Comparison of ENCODE assay signal across 9 cellular contexts in genomic region chr9:128893354-128893753, GRCh38. TPM values are rescaled to one million over a fixed set of nuclear protein-coding genes. Genes with fewer than 3 reads are reported as not detected.
DNase-seq lines count a peak whose midpoint lies in the region; ATAC-seq and TF ChIP-seq lines count a peak whose summit lies in the region.
"Had no signal": no experiment of that assay in that cellular context is flagged by ENCODE, and none has a peak within 500 bp of the region (broad histone marks: within the 10 kb centered on the region; RNA-seq: fewer than 3 reads in every experiment).

No MANE protein-coding gene starts in this region.

- H3K36me3 ChIP-seq in colonic mucosa (no peaks in the 10 kb centered on the region), aorta (ENCODE audit: control insufficient read depth in 1 of 2, insufficient read depth in 2 of 2, low read length in 1 of 2) (peaks cover 0 to 4% of the 10 kb centered on the region in 2 donors)

- no peak for ATAC-seq in stimulated activated naive CD8-positive, alpha-beta T cell treated with anti-CD3 and anti-CD28 coated beads, Interleukin-15, Interleukin-2, amounts not matched to agents 100 U/mL and 50 U/mL, for 24 hours
- peak in 1 of 2 donors; percentile 34 for ATAC-seq in natural killer cell treated with Interleukin-12 subunit alpha and Interleukin-12 subunit beta and Interleukin-15 and Interleukin-18, amount 100 ng/mL, for 72 hours
- ATAC-seq in aorta (ENCODE audit: low FRiP score), result no peak
- ATAC-seq in GM21723 (IDR thresholded peaks at IDR 0.05; ENCODE audit: unreplicated experiment), result no peak

- no peak for TF ChIP-seq CTCF in colonic mucosa (IDR thresholded peaks at IDR 0.05)

- H3K27ac ChIP-seq in colonic mucosa (peak overlapping the region; percentile 68), aorta (ENCODE audit: low read depth in 1 of 2, low read length in 2 of 2) (peak overlapping the region; percentile 39 to 49)

- no peak overlapping the region for H3K4me3 ChIP-seq in colonic mucosa
- H3K4me3 ChIP-seq in aorta (ENCODE audit: low read length in 2 of 2), result no peak overlapping the region

- 67 to 75% methylated on average over 8 of the region's 8 CpGs for WGBS in aorta, 2 donors

- peak overlapping the region; percentile 77 for H3K27ac Mint-ChIP-seq in stimulated activated naive CD8-positive, alpha-beta T cell treated with anti-CD3 and anti-CD28 coated beads, Interleukin-15, Interleukin-2, amounts not matched to agents 100 ng/mL and 50 ng/mL, for 24 hours
- H3K27ac Mint-ChIP-seq in natural killer cell treated with Interleukin-12 subunit alpha and Interleukin-12 subunit beta and Interleukin-15 and Interleukin-18, amount 100 ng/mL, for 72 hours, result peak overlapping the region; percentile 61 to 88

- DNase-seq in stimulated activated naive CD8-positive, alpha-beta T cell treated with anti-CD3 and anti-CD28 coated beads, Interleukin-15, Interleukin-2, amounts not matched to agents 100 U/mL and 50 U/mL, for 24 hours, result no peak
- DNase-seq in colonic mucosa (no peak), aorta (no peak), dermis blood vessel endothelial cell (no peak)
- no peak for DNase-seq in natural killer cell treated with Interleukin-12 subunit alpha and Interleukin-12 subunit beta and Interleukin-15 and Interleukin-18, amount 100 ng/mL, for 72 hours (ENCODE audit: low spot score)
- no peak for DNase-seq in stimulated activated CD4-positive, alpha-beta T cell treated with anti-CD3 and anti-CD28 coated beads, Interleukin-4, amount 100 ng/mL, for 24 hours

- intact Hi-C loops in colonic mucosa (cut with DNase I) (no loop called here), aorta (cut with DNase I) (no loop called here)

- H3K9me3 Mint-ChIP-seq in stimulated activated naive CD8-positive, alpha-beta T cell treated with anti-CD3 and anti-CD28 coated beads, Interleukin-15, Interleukin-2, amounts not matched to agents 100 ng/mL and 50 ng/mL, for 24 hours, result no peaks in the 10 kb centered on the region
- H3K9me3 Mint-ChIP-seq in natural killer cell treated with Interleukin-12 subunit alpha and Interleukin-12 subunit beta and Interleukin-15 and Interleukin-18, amount 100 ng/mL, for 72 hours, result no peaks in the 10 kb centered on the region

- peaks cover 40% of the 10 kb centered on the region for H3K4me1 Mint-ChIP-seq in stimulated activated naive CD8-positive, alpha-beta T cell treated with anti-CD3 and anti-CD28 coated beads, Interleukin-15, Interleukin-2, amounts not matched to agents 100 ng/mL and 50 ng/mL, for 24 hours (ENCODE audit: low read depth)
- peaks cover 39 to 42% of the 10 kb centered on the region in 2 donors for H3K4me1 Mint-ChIP-seq in natural killer cell treated with Interleukin-12 subunit alpha and Interleukin-12 subunit beta and Interleukin-15 and Interleukin-18, amount 100 ng/mL, for 72 hours (ENCODE audit: low read depth in 2 of 2)

- no peaks in the 10 kb centered on the region for H3K27me3 Mint-ChIP-seq in stimulated activated naive CD8-positive, alpha-beta T cell treated with anti-CD3 and anti-CD28 coated beads, Interleukin-15, Interleukin-2, amounts not matched to agents 100 ng/mL and 50 ng/mL, for 24 hours
- no peaks in the 10 kb centered on the region for H3K27me3 Mint-ChIP-seq in natural killer cell treated with Interleukin-12 subunit alpha and Interleukin-12 subunit beta and Interleukin-15 and Interleukin-18, amount 100 ng/mL, for 72 hours

- H3K4me1 ChIP-seq in colonic mucosa (peaks cover 7% of the 10 kb centered on the region), aorta (ENCODE audit: control insufficient read depth in 1 of 2, insufficient read depth in 2 of 2, low read length in 2 of 2) (no peaks in the 10 kb centered on the region)

- H3K27me3 ChIP-seq in colonic mucosa (no peaks in the 10 kb centered on the region), aorta (ENCODE audit: control insufficient read depth in 1 of 2, insufficient read depth in 2 of 2, low read length in 1 of 2) (no peaks in the 10 kb centered on the region)

- H3K36me3 Mint-ChIP-seq in stimulated activated naive CD8-positive, alpha-beta T cell treated with anti-CD3 and anti-CD28 coated beads, Interleukin-15, Interleukin-2, amounts not matched to agents 100 ng/mL and 50 ng/mL, for 24 hours (ENCODE audit: low read depth), result peaks cover 25% of the 10 kb centered on the region
- no peaks in the 10 kb centered on the region for H3K36me3 Mint-ChIP-seq in natural killer cell treated with Interleukin-12 subunit alpha and Interleukin-12 subunit beta and Interleukin-15 and Interleukin-18, amount 100 ng/mL, for 72 hours

- H3K9ac ChIP-seq in colonic mucosa (ENCODE audit: low read depth in 2 of 2, low read length in 2 of 2), result peak overlapping the region in 1 of 2 donors; percentile 68

- no peaks in the 10 kb centered on the region for H3K9me3 ChIP-seq in colonic mucosa
- no peaks in the 10 kb centered on the region for H3K9me3 ChIP-seq in aorta (ENCODE audit: control insufficient read depth, low read length)

- no peak overlapping the region for H3K4me3 Mint-ChIP-seq in stimulated activated naive CD8-positive, alpha-beta T cell treated with anti-CD3 and anti-CD28 coated beads, Interleukin-15, Interleukin-2, amounts not matched to agents 100 ng/mL and 50 ng/mL, for 24 hours
- H3K4me3 Mint-ChIP-seq in natural killer cell treated with Interleukin-12 subunit alpha and Interleukin-12 subunit beta and Interleukin-15 and Interleukin-18, amount 100 ng/mL, for 72 hours, result no peak overlapping the region

RNA-seq across cellular contexts. Expression of gene LRRC8A, which starts 11.4 kb away (rescaled TPM):
- total RNA-seq in colonic mucosa, result 10 to 100 TPM; 26.5 to 31.5 TPM
- total RNA-seq in natural killer cell treated with Interleukin-12 subunit alpha and Interleukin-12 subunit beta and Interleukin-15 and Interleukin-18, amount 100 ng/mL, for 72 hours, result 10 to 100 TPM; 25.6 to 28.2 TPM
- 100 to 1,000 TPM in 1 of 2 donors, 10 to 100 TPM in 1; 63.8 to 100 TPM for total RNA-seq in aorta
- polyA plus RNA-seq in aorta, result 10 to 100 TPM; 14.3 to 41.3 TPM
- 102 and 154 TPM in 2 replicates for total RNA-seq in dermis blood vessel endothelial cell

RNA-seq across cellular contexts. Expression of gene KYAT1, which starts 11.6 kb away (rescaled TPM):
- 1 to 10 TPM; 2.0 to 5.1 TPM for total RNA-seq in colonic mucosa
- 10 to 100 TPM in 1 of 2 donors, 1 to 10 TPM in 1; 6.7 to 19.9 TPM for total RNA-seq in natural killer cell treated with Interleukin-12 subunit alpha and Interleukin-12 subunit beta and Interleukin-15 and Interleukin-18, amount 100 ng/mL, for 72 hours
- total RNA-seq in aorta, result 1 to 10 TPM; 7.5 to 9.5 TPM
- 10 to 100 TPM in 1 of 2 donors, 1 to 10 TPM in 1; 4.5 to 11.4 TPM for polyA plus RNA-seq in aorta
- 5.3 and 9.7 TPM in 2 replicates for total RNA-seq in dermis blood vessel endothelial cell

RNA-seq across cellular contexts. Expression of gene PHYHD1, which starts 27.4 kb away (rescaled TPM):
- total RNA-seq in colonic mucosa (1 to 10 TPM; 1.8 to 6.6 TPM), aorta (10 to 100 TPM; 20.5 to 33.0 TPM), dermis blood vessel endothelial cell (0.85 TPM in 1 of 2 replicates, not detected in the other)
- 1 to 10 TPM in 1 of 2 donors, under 1 TPM in 1; 0.24 to 1.1 TPM for total RNA-seq in natural killer cell treated with Interleukin-12 subunit alpha and Interleukin-12 subunit beta and Interleukin-15 and Interleukin-18, amount 100 ng/mL, for 72 hours
- polyA plus RNA-seq in aorta, result 10 to 100 TPM; 16.7 to 68.9 TPM
- total RNA-seq: activated CD8-positive, alpha-beta memory T cell treated with anti-CD3 and anti-CD28 coated beads for 36 hours had no signal

RNA-seq across cellular contexts. Expression of gene DOLK, which starts 54.0 kb away (rescaled TPM):
- 10 to 100 TPM in 1 of 2 donors, 1 to 10 TPM in 1; 7.9 to 15.8 TPM for total RNA-seq in colonic mucosa
- 10 to 100 TPM in 1 of 2 donors, 1 to 10 TPM in 1; 8.7 to 11.5 TPM for total RNA-seq in natural killer cell treated with Interleukin-12 subunit alpha and Interleukin-12 subunit beta and Interleukin-15 and Interleukin-18, amount 100 ng/mL, for 72 hours
- 10 to 100 TPM in 1 of 2 donors, 1 to 10 TPM in 1; 8.4 to 10.5 TPM for total RNA-seq in aorta
- polyA plus RNA-seq in aorta, result 10 to 100 TPM in 1 of 2 donors, 1 to 10 TPM in 1; 4.3 to 10.7 TPM
- 38.4 and 45.6 TPM in 2 replicates for total RNA-seq in dermis blood vessel endothelial cell

RNA-seq across cellular contexts. Expression of gene NUP188, which starts 54.1 kb away (rescaled TPM):
- total RNA-seq in colonic mucosa (10 to 100 TPM; 26.8 to 43.9 TPM), aorta (10 to 100 TPM; 37.1 to 44.5 TPM), dermis blood vessel endothelial cell (45.6 and 94.3 TPM in 2 replicates)
- total RNA-seq in natural killer cell treated with Interleukin-12 subunit alpha and Interleukin-12 subunit beta and Interleukin-15 and Interleukin-18, amount 100 ng/mL, for 72 hours, result 100 to 1,000 TPM; 103 to 143 TPM
- polyA plus RNA-seq in aorta, result 10 to 100 TPM in 1 of 2 donors, 1 to 10 TPM in 1; 4.9 to 14.4 TPM
